Comparison of ENCODE assay signal across 8 cellular contexts in genomic region chr3:103421460-103421859, GRCh38.
"Had no signal": no experiment of that assay in that cellular context is flagged by ENCODE, and none has a peak within 500 bp of the region (broad histone marks: within the 10 kb centered on the region; RNA-seq: fewer than 3 reads in every experiment).

No MANE protein-coding gene starts in this region.

- DNase-seq: GDM1, GF-D8 had no signal

- H3K4me3 ChIP-seq: GM12878 had no signal

- FAIRE-seq: G401.6, GM12878, GM12891, GM12892, GM18507, GM19239 had no signal
